Comparison of ENCODE assay signal across 22 cellular contexts in the genomic region with DNA sequence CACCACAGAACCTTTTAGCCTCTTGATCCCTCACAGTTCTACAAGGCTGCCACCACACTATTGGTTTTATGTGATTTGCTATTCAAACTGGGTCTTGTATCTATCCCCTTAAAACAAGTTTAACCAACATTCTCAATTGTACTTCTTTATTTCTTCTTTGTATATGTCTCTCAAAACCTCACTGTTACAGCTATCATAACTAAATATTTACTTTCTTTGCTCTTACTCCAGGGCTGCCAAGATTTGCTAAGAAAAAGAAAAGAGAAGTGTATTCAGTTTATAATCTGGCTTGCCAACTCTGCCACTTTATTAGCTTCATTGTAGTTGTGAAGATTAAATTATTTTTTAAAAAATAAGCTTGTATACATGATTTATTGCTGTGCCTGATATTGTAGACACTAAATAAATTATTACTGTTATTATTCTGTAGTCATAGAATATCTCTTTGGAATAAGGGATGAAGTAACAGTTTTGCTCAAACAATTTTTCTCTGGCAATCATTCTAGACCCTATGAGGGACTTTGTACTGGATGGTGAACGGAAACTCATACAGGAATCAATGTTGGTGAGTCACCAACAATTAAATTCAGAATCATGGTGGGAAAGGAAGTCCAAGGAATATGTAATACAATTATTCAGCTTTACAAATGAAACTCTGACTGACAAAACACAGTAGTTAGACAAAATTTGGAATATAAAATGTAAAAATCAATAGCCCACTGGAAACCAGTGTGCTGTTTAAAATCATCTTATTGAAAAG.
A peak's percentile ranks its signal among the peaks of the same experiment; 100 is the strongest.
DNase-seq lines count a peak whose midpoint lies in the region; ATAC-seq, FAIRE-seq and TF ChIP-seq lines count a peak whose summit lies in the region.
"Had no signal": no experiment of that assay in that cellular context is flagged by ENCODE, and none has a peak within 500 bp of the region (broad histone marks: within the 10 kb centered on the region; RNA-seq: fewer than 3 reads in every experiment).

No MANE protein-coding gene starts in this region.

- TF ChIP-seq POLR2A in thyroid gland (IDR thresholded peaks at IDR 0.05): no peak

- H3K27me3 ChIP-seq in thyroid gland: no peaks in the 10 kb centered on the region

- H3K4me1 ChIP-seq in thyroid gland: no peaks in the 10 kb centered on the region

- intact Hi-C loops in thyroid gland (cut with DNase I): no loop called here
- intact Hi-C loops in activated CD4-positive, alpha-beta T cell treated with anti-CD3 and anti-CD28 coated beads for 36 hours (cut with DNase I, micrococcal nuclease): no loop called here

- DNase-seq in HT-29 (ENCODE audit: low spot score): peak; percentile 4
- DNase-seq in lung microvascular endothelial cell (ENCODE audit: low read depth in 2 of 2): peak; percentile 1 to 55
- no peak for DNase-seq in progenitor cell of endocrine pancreas (ENCODE audit: low spot score, unreplicated experiment)
- no peak for DNase-seq in thyroid gland
- no peak for DNase-seq in activated CD4-positive, alpha-beta T cell treated with anti-CD3 and anti-CD28 coated beads for 36 hours
- DNase-seq: 8988T; CD4-positive, CD25-positive, alpha-beta regulatory T cell; CD8-positive, alpha-beta memory T cell; COR-L47; GOT3; H7; HFFc6 had no signal

- no peak for TF ChIP-seq CTCF in progenitor cell of endocrine pancreas (IDR thresholded peaks at IDR 0.05; ENCODE audit: unreplicated experiment)
- no peak for TF ChIP-seq CTCF in thyroid gland (IDR thresholded peaks at IDR 0.05)

- H3K36me3 Mint-ChIP-seq in progenitor cell of endocrine pancreas (ENCODE audit: insufficient read depth): no peaks in the 10 kb centered on the region
- no peaks in the 10 kb centered on the region for H3K36me3 Mint-ChIP-seq in activated CD4-positive, alpha-beta T cell treated with anti-CD3 and anti-CD28 coated beads for 36 hours (ENCODE audit: low read depth)
- H3K36me3 Mint-ChIP-seq: CD4-positive, CD25-positive, alpha-beta regulatory T cell; CD8-positive, alpha-beta memory T cell had no signal

- H3K9me3 Mint-ChIP-seq in progenitor cell of endocrine pancreas (ENCODE audit: low read depth): peaks cover 4% of the 10 kb centered on the region
- H3K9me3 Mint-ChIP-seq in activated CD4-positive, alpha-beta T cell treated with anti-CD3 and anti-CD28 coated beads for 36 hours (ENCODE audit: low read depth): no peaks in the 10 kb centered on the region

- POLR2A ChIA-PET in activated CD4-positive, alpha-beta T cell treated with anti-CD3 and anti-CD28 coated beads for 36 hours (lab: Charles Lee): no interaction called here

- H3K4me1 Mint-ChIP-seq in progenitor cell of endocrine pancreas (ENCODE audit: low read depth): peaks cover 27% of the 10 kb centered on the region
- no peaks in the 10 kb centered on the region for H3K4me1 Mint-ChIP-seq in activated CD4-positive, alpha-beta T cell treated with anti-CD3 and anti-CD28 coated beads for 36 hours
- H3K4me1 Mint-ChIP-seq: B cell; CD4-positive, CD25-positive, alpha-beta regulatory T cell; CD8-positive, alpha-beta memory T cell had no signal

- 61 to 84% methylated on average over 1 of the region's 1 CpG for WGBS in thyroid gland, 2 donors

- ATAC-seq in GM18519 (IDR thresholded peaks at IDR 0.05; ENCODE audit: low FRiP score, unreplicated experiment) (no peak), GM21717 (IDR thresholded peaks at IDR 0.05; ENCODE audit: unreplicated experiment) (no peak)
- ATAC-seq in activated CD4-positive, alpha-beta T cell treated with anti-CD3 and anti-CD28 coated beads for 36 hours: no peak
- ATAC-seq: HCT116, K562 had no signal

- FAIRE-seq in colon (lab: Jason Lieb, UNC): peak; percentile 14
- FAIRE-seq: D721Med, G401.6, GM12891, K562 had no signal

- no peak overlapping the region for H3K4me3 Mint-ChIP-seq in progenitor cell of endocrine pancreas (ENCODE audit: low read depth)
- H3K4me3 Mint-ChIP-seq in activated CD4-positive, alpha-beta T cell treated with anti-CD3 and anti-CD28 coated beads for 36 hours: no peak overlapping the region
- H3K4me3 Mint-ChIP-seq: B cell; CD8-positive, alpha-beta memory T cell; HFFc6 had no signal

- CTCF ChIA-PET in activated CD4-positive, alpha-beta T cell treated with anti-CD3 and anti-CD28 coated beads for 36 hours (lab: Charles Lee): no interaction called here

- H3K27ac ChIP-seq in thyroid gland: no peak overlapping the region
- H3K27ac ChIP-seq: BLaER1 treated with 17β-estradiol and CSF1 and Interleukin-3, amounts not matched to agents 10 nM and 100 nM had no signal

- H3K4me3 ChIP-seq in thyroid gland (replicated peaks in 1 of 3): no peak overlapping the region
- H3K4me3 ChIP-seq: BLaER1 treated with 17β-estradiol and CSF1 and Interleukin-3, amounts not matched to agents 10 nM and 100 nM; K562 had no signal

- H3K9me3 ChIP-seq in thyroid gland: no peaks in the 10 kb centered on the region

- H3K27ac Mint-ChIP-seq in progenitor cell of endocrine pancreas: peak overlapping the region; percentile 47
- no peak overlapping the region for H3K27ac Mint-ChIP-seq in activated CD4-positive, alpha-beta T cell treated with anti-CD3 and anti-CD28 coated beads for 36 hours
- H3K27ac Mint-ChIP-seq: B cell; CD4-positive, CD25-positive, alpha-beta regulatory T cell; CD8-positive, alpha-beta memory T cell; HFFc6 had no signal

- H3K36me3 ChIP-seq in thyroid gland: no peaks in the 10 kb centered on the region
- H3K36me3 ChIP-seq: BLaER1 treated with 17β-estradiol and CSF1 and Interleukin-3, amounts not matched to agents 10 nM and 100 nM had no signal

- H3K27me3 Mint-ChIP-seq in progenitor cell of endocrine pancreas: no peaks in the 10 kb centered on the region
- no peaks in the 10 kb centered on the region for H3K27me3 Mint-ChIP-seq in activated CD4-positive, alpha-beta T cell treated with anti-CD3 and anti-CD28 coated beads for 36 hours
- H3K27me3 Mint-ChIP-seq: B cell; CD4-positive, CD25-positive, alpha-beta regulatory T cell; CD8-positive, alpha-beta memory T cell had no signal

Comparison
In these comparisons a context has a peak if more than half of its experiments do, and no peak if none do; other contexts are left out.
1. DNase-seq: peak in HT-29 (single experiment) and lung microvascular endothelial cell (2 of 2); none in progenitor cell of endocrine pancreas (single experiment), thyroid gland (0 of 2) and activated CD4-positive, alpha-beta T cell treated with anti-CD3 and anti-CD28 coated beads for 36 hours (single experiment).